Comparison of ENCODE assay signal across 29 cellular contexts in the genomic region with DNA sequence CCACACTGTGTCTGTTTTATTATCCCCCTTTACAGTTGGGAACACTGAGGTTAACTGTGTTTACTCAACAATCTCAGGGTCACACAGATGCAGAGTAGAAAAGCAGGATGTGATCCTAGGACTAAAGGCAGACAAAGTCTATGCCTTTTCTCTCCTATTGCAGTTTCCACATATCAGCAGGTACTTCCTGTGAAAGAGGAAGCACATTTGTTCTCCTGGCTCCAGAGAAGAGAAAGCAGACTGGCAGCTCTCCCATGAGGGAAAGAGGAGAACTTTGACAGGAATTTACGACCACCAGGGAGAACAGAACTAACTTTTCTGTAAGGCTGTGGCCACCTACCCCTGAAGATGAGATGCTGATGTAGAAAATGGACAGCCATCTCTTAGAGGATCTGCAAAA.
"Had no signal": no experiment of that assay in that cellular context is flagged by ENCODE, and none has a peak within 500 bp of the region (broad histone marks: within the 10 kb centered on the region; RNA-seq: fewer than 3 reads in every experiment).

No MANE protein-coding gene starts in this region.

- H3K4me1 ChIP-seq: breast epithelium had no signal

- H3K4me3 Mint-ChIP-seq: activated B cell treated with CpG ODN at 0.5 μM for 24 hours; activated CD4-positive, alpha-beta memory T cell treated with anti-CD3 and anti-CD28 coated beads for 36 hours; activated CD4-positive, alpha-beta T cell treated with anti-CD3 and anti-CD28 coated beads, Interleukin-2, amount 10 ng/mL, durations not matched to agents 7 days and 5 days; activated naive CD4-positive, alpha-beta T cell treated with anti-CD3 and anti-CD28 coated beads, Interleukin-2, amount 10 ng/mL, durations not matched to agents 7 days and 5 days; activated naive CD8-positive, alpha-beta T cell treated with anti-CD3 and anti-CD28 coated beads for 36 hours; activated T-cell treated with anti-CD3 and anti-CD28 coated beads, Interleukin-2, amount 50 U/mL, for 4 hours; T-cell had no signal

- H3K4me3 ChIP-seq: adrenal gland, breast epithelium, SJSA1 had no signal

- DNase-seq: activated B cell treated with CpG ODN at 0.5 μM for 24 hours; activated CD4-positive, alpha-beta memory T cell treated with anti-CD3 and anti-CD28 coated beads for 36 hours; activated CD4-positive, alpha-beta T cell treated with anti-CD3 and anti-CD28 coated beads, Interleukin-2, amount 10 ng/mL, durations not matched to agents 7 days and 5 days; activated CD8-positive, alpha-beta memory T cell treated with anti-CD3 and anti-CD28 coated beads for 24 hours; activated gamma-delta T cell; activated naive CD4-positive, alpha-beta T cell treated with anti-CD3 and anti-CD28 coated beads, Interleukin-2, amount 10 ng/mL, durations not matched to agents 7 days and 5 days; activated naive CD8-positive, alpha-beta T cell treated with anti-CD3 and anti-CD28 coated beads for 36 hours; activated T-cell treated with anti-CD3 and anti-CD28 coated beads, Interleukin-2, amount 50 U/mL, for 4 hours; adrenal gland; aorta; caudate nucleus; KBM-7; MV-4-11; NCI-H1092 treated with DMSO at 0.1 percent for 48 hours; NCI-H1417 treated with DMSO at 0.1 percent for 48 hours; NCI-H1694; NCI-H2029; NCI-H2107; NCI-H2171 treated with DMSO at 0.1 percent for 48 hours; NCI-H510A treated with DMSO at 0.1 percent for 48 hours; PC-3; SHP77; T-cell; T-helper 2 cell; T1000 had no signal

- FAIRE-seq: RCC 7860, TTC549 had no signal

- H3K9me3 Mint-ChIP-seq: activated B cell treated with CpG ODN at 0.5 μM for 24 hours; activated CD4-positive, alpha-beta memory T cell treated with anti-CD3 and anti-CD28 coated beads for 36 hours; activated CD4-positive, alpha-beta T cell treated with anti-CD3 and anti-CD28 coated beads, Interleukin-2, amount 10 ng/mL, durations not matched to agents 7 days and 5 days; activated naive CD4-positive, alpha-beta T cell treated with anti-CD3 and anti-CD28 coated beads, Interleukin-2, amount 10 ng/mL, durations not matched to agents 7 days and 5 days; activated naive CD8-positive, alpha-beta T cell treated with anti-CD3 and anti-CD28 coated beads for 36 hours; activated T-cell treated with anti-CD3 and anti-CD28 coated beads, Interleukin-2, amount 50 U/mL, for 4 hours; T-cell had no signal

- H3K27me3 Mint-ChIP-seq: activated B cell treated with CpG ODN at 0.5 μM for 24 hours had no signal

- H3K27ac Mint-ChIP-seq: activated B cell treated with CpG ODN at 0.5 μM for 24 hours; activated CD4-positive, alpha-beta memory T cell treated with anti-CD3 and anti-CD28 coated beads for 36 hours; activated CD4-positive, alpha-beta T cell treated with anti-CD3 and anti-CD28 coated beads, Interleukin-2, amount 10 ng/mL, durations not matched to agents 7 days and 5 days; activated naive CD4-positive, alpha-beta T cell treated with anti-CD3 and anti-CD28 coated beads, Interleukin-2, amount 10 ng/mL, durations not matched to agents 7 days and 5 days; activated naive CD8-positive, alpha-beta T cell treated with anti-CD3 and anti-CD28 coated beads for 36 hours; T-cell had no signal

- H3K36me3 ChIP-seq: adrenal gland, breast epithelium, SJSA1 had no signal

- H3K9me3 ChIP-seq: adrenal gland, breast epithelium, SJSA1 had no signal

- H3K4me1 Mint-ChIP-seq: T-cell had no signal

- H3K27me3 ChIP-seq: adrenal gland, breast epithelium, SJSA1 had no signal

- ATAC-seq: activated T-cell treated with anti-CD3 and anti-CD28 coated beads, Interleukin-2, amount 50 U/mL, for 4 hours; PC-3; T-cell had no signal

- H3K36me3 Mint-ChIP-seq: activated CD4-positive, alpha-beta memory T cell treated with anti-CD3 and anti-CD28 coated beads for 36 hours; activated naive CD4-positive, alpha-beta T cell treated with anti-CD3 and anti-CD28 coated beads, Interleukin-2, amount 10 ng/mL, durations not matched to agents 7 days and 5 days; activated naive CD8-positive, alpha-beta T cell treated with anti-CD3 and anti-CD28 coated beads for 36 hours; T-cell had no signal

- H3K27ac ChIP-seq: breast epithelium, SJSA1 had no signal
